ENCODE assay signal across 1 cellular context in the genomic region with DNA sequence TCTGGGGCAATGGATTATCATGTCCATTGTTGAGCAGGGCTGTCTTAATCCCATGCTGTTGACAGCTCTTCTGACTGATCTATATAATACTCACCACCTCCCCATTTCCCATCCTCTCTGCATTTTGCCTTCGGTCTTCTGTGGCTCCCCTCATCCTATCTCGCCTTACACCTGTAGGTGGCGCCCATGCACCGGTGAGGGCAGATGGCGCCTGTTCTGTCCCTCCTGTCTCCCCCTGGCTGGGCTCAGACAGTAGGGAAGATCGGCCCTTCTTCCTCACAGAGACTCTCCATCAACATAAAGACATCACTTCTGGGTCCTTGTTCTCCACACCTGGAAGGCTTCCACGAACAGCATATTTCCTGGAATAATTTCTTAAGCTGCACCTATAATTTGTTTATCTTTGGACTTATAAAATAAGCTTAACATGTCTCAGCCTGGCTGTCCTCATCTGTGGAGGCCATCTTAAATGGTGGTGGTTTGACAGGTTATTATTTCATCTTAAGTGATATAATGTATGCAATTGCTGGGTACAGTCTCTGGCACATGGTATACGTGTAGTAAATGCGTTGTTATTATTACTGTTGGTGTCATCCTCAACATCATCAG.
TF ChIP-seq lines count a peak whose summit lies in the region.

No MANE protein-coding gene starts in this region.

TF ChIP-seq in GM23338, 12 proteins besides CTCF, POLR2A, EP300 and RAD21 (continued from another document):
- TF ChIP-seq, protein P1, sequence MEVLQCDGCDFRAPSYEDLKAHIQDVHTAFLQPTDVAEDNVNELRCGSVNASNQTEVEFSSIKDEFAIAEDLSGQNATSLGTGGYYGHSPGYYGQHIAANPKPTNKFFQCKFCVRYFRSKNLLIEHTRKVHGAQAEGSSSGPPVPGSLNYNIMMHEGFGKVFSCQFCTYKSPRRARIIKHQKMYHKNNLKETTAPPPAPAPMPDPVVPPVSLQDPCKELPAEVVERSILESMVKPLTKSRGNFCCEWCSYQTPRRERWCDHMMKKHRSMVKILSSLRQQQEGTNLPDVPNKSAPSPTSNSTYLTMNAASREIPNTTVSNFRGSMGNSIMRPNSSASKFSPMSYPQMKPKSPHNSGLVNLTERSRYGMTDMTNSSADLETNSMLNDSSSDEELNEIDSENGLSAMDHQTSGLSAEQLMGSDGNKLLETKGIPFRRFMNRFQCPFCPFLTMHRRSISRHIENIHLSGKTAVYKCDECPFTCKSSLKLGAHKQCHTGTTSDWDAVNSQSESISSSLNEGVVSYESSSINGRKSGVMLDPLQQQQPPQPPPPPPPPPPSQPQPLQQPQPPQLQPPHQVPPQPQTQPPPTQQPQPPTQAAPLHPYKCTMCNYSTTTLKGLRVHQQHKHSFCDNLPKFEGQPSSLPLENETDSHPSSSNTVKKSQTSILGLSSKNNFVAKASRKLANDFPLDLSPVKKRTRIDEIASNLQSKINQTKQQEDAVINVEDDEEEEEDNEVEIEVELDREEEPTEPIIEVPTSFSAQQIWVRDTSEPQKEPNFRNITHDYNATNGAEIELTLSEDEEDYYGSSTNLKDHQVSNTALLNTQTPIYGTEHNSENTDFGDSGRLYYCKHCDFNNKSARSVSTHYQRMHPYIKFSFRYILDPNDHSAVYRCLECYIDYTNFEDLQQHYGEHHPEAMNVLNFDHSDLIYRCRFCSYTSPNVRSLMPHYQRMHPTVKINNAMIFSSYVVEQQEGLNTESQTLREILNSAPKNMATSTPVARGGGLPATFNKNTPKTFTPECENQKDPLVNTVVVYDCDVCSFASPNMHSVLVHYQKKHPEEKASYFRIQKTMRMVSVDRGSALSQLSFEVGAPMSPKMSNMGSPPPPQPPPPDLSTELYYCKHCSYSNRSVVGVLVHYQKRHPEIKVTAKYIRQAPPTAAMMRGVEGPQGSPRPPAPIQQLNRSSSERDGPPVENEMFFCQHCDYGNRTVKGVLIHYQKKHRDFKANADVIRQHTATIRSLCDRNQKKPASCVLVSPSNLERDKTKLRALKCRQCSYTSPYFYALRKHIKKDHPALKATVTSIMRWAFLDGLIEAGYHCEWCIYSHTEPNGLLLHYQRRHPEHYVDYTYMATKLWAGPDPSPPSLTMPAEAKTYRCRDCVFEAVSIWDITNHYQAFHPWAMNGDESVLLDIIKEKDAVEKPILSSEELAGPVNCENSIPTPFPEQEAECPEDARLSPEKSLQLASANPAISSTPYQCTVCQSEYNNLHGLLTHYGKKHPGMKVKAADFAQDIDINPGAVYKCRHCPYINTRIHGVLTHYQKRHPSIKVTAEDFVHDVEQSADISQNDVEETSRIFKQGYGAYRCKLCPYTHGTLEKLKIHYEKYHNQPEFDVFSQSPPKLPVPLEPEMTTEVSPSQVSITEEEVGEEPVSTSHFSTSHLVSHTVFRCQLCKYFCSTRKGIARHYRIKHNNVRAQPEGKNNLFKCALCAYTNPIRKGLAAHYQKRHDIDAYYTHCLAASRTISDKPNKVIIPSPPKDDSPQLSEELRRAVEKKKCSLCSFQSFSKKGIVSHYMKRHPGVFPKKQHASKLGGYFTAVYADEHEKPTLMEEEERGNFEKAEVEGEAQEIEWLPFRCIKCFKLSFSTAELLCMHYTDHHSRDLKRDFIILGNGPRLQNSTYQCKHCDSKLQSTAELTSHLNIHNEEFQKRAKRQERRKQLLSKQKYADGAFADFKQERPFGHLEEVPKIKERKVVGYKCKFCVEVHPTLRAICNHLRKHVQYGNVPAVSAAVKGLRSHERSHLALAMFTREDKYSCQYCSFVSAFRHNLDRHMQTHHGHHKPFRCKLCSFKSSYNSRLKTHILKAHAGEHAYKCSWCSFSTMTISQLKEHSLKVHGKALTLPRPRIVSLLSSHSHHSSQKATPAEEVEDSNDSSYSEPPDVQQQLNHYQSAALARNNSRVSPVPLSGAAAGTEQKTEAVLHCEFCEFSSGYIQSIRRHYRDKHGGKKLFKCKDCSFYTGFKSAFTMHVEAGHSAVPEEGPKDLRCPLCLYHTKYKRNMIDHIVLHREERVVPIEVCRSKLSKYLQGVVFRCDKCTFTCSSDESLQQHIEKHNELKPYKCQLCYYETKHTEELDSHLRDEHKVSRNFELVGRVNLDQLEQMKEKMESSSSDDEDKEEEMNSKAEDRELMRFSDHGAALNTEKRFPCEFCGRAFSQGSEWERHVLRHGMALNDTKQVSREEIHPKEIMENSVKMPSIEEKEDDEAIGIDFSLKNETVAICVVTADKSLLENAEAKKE (CRISPR knock-in tag; IDR thresholded peaks at IDR 0.05) = no peak
- no peak for TF ChIP-seq NANOG (IDR thresholded peaks at IDR 0.05; ENCODE audit: borderline replicate concordance)
- no peak for TF ChIP-seq ZNF114 (CRISPR knock-in tag; IDR thresholded peaks at IDR 0.05)
- no peak for TF ChIP-seq STAT1 (IDR thresholded peaks at IDR 0.05; ENCODE audit: unreplicated experiment)
- TF ChIP-seq POLR2AphosphoS5 (IDR thresholded peaks at IDR 0.05; ENCODE audit: low read depth) = no peak
- TF ChIP-seq EZH2 (IDR thresholded peaks at IDR 0.05; ENCODE audit: low read depth, unreplicated experiment) = no peak
- TF ChIP-seq, protein P2, sequence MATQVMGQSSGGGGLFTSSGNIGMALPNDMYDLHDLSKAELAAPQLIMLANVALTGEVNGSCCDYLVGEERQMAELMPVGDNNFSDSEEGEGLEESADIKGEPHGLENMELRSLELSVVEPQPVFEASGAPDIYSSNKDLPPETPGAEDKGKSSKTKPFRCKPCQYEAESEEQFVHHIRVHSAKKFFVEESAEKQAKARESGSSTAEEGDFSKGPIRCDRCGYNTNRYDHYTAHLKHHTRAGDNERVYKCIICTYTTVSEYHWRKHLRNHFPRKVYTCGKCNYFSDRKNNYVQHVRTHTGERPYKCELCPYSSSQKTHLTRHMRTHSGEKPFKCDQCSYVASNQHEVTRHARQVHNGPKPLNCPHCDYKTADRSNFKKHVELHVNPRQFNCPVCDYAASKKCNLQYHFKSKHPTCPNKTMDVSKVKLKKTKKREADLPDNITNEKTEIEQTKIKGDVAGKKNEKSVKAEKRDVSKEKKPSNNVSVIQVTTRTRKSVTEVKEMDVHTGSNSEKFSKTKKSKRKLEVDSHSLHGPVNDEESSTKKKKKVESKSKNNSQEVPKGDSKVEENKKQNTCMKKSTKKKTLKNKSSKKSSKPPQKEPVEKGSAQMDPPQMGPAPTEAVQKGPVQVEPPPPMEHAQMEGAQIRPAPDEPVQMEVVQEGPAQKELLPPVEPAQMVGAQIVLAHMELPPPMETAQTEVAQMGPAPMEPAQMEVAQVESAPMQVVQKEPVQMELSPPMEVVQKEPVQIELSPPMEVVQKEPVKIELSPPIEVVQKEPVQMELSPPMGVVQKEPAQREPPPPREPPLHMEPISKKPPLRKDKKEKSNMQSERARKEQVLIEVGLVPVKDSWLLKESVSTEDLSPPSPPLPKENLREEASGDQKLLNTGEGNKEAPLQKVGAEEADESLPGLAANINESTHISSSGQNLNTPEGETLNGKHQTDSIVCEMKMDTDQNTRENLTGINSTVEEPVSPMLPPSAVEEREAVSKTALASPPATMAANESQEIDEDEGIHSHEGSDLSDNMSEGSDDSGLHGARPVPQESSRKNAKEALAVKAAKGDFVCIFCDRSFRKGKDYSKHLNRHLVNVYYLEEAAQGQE (IDR thresholded peaks at IDR 0.05; ENCODE audit: unreplicated experiment) = no peak
- no peak for TF ChIP-seq EZH2phosphoT487 (IDR thresholded peaks at IDR 0.05; ENCODE audit: unreplicated experiment)
- no peak for TF ChIP-seq CREB1 (CRISPR knock-in tag; IDR thresholded peaks at IDR 0.05; ENCODE audit: low read depth)
- no peak for TF ChIP-seq JUNB (IDR thresholded peaks at IDR 0.05; ENCODE audit: unreplicated experiment)
